In genomic region chr9:71762900-71763653, GRCh38 we compare ENCODE assay signal across 1 cellular context.
TF ChIP-seq lines count a peak whose summit lies in the region.

No MANE protein-coding gene starts in this region.

TF ChIP-seq in HepG2, 621 proteins besides CTCF, POLR2A, EP300 and RAD21 (continued from another document and continues in another):
- TF ChIP-seq AHDC1 (CRISPR knock-in tag; IDR thresholded peaks at IDR 0.05; ENCODE audit: borderline replicate concordance) (peak; percentile 55; the same call in 1 of the 2 replicates), SUZ12 (IDR thresholded peaks at IDR 0.05; ENCODE audit: low read depth, low read length) (no peak), KDM2A (CRISPR knock-in tag; IDR thresholded peaks at IDR 0.05; ENCODE audit: borderline replicate concordance, low read depth) (no peak), GRHL1 (CRISPR knock-in tag; conservative IDR thresholded peaks at IDR 0.05) (no peak), ZSCAN22 (CRISPR knock-in tag; IDR thresholded peaks at IDR 0.05) (no peak), ZNF629 (CRISPR knock-in tag; conservative IDR thresholded peaks at IDR 0.05) (no peak), SSRP1 (CRISPR knock-in tag; IDR thresholded peaks at IDR 0.05) (no peak), ZSCAN25 (CRISPR knock-in tag; IDR thresholded peaks at IDR 0.05) (no peak), ARID3A (IDR thresholded peaks at IDR 0.05; ENCODE audit: low read depth, low read length) (peak; percentile 62; the same call in 1 of the 2 replicates), SIX4 (CRISPR knock-in tag; IDR thresholded peaks at IDR 0.05) (no peak), ZBTB37 (CRISPR knock-in tag; IDR thresholded peaks at IDR 0.05) (no peak), ZNF549 (CRISPR knock-in tag; IDR thresholded peaks at IDR 0.05) (no peak), CHCHD3 (CRISPR knock-in tag; IDR thresholded peaks at IDR 0.05) (no peak), SOX5 (CRISPR knock-in tag; IDR thresholded peaks at IDR 0.05; ENCODE audit: borderline replicate concordance) (peak; percentile 46; the same call in 1 of the 2 replicates), ZNF260 (CRISPR knock-in tag; IDR thresholded peaks at IDR 0.05; ENCODE audit: borderline replicate concordance, low read depth) (no peak), ZNF136 (CRISPR knock-in tag; IDR thresholded peaks at IDR 0.05; ENCODE audit: low read depth) (no peak), ZBTB40 (IDR thresholded peaks at IDR 0.05) (no peak), ZBTB40 (CRISPR knock-in tag; IDR thresholded peaks at IDR 0.05) (no peak), LRRFIP1 (CRISPR knock-in tag; conservative IDR thresholded peaks at IDR 0.05) (no peak), SCMH1 (CRISPR knock-in tag; IDR thresholded peaks at IDR 0.05; ENCODE audit: borderline replicate concordance) (no peak), ZNF251 (CRISPR knock-in tag; IDR thresholded peaks at IDR 0.05) (no peak), CERS6 (CRISPR knock-in tag; IDR thresholded peaks at IDR 0.05) (no peak), ISL2 (CRISPR knock-in tag; IDR thresholded peaks at IDR 0.05) (0 out of 2 replicates have a peak, but pooled peaks have one; percentile 18), ZNF75D (CRISPR knock-in tag; IDR thresholded peaks at IDR 0.05; ENCODE audit: borderline replicate concordance) (no peak), KLF11 (CRISPR knock-in tag; IDR thresholded peaks at IDR 0.05) (no peak; the same call in 1 of the 2 replicates), JUND (CRISPR knock-in tag; IDR thresholded peaks at IDR 0.05) (no peak), SRF (IDR thresholded peaks at IDR 0.05; ENCODE audit: low read depth, low read length) (no peak), NFE2L2 (IDR thresholded peaks at IDR 0.05; ENCODE audit: low read length) (no peak), ZNF800 (CRISPR knock-in tag; IDR thresholded peaks at IDR 0.05) (0 out of 2 replicates have a peak, but pooled peaks have one; percentile 2)
